Comparison of ENCODE assay signal across 32 cellular contexts in genomic region chr3:135753506-135753905, GRCh38.
"Had no signal": no experiment of that assay in that cellular context is flagged by ENCODE, and none has a peak within 500 bp of the region (broad histone marks: within the 10 kb centered on the region; RNA-seq: fewer than 3 reads in every experiment).

No MANE protein-coding gene starts in this region.

- H3K27me3 Mint-ChIP-seq: natural killer cell treated with Interleukin-12 subunit alpha and Interleukin-12 subunit beta and Interleukin-15 and Interleukin-18, amount 100 ng/mL, for 72 hours had no signal

- H3K9me3 ChIP-seq: neutrophil, ovary, pancreas, prostate gland, psoas muscle, right atrium auricular region, right lobe of liver, sigmoid colon had no signal

- H3K4me3 ChIP-seq: neural progenitor cell, ovary, pancreas, prostate gland, psoas muscle, right atrium auricular region, right lobe of liver, sigmoid colon, skin epidermis, smooth muscle cell, spleen had no signal

- ATAC-seq: naive thymus-derived CD4-positive, alpha-beta T cell; naive thymus-derived CD8-positive, alpha-beta T cell; natural killer cell; natural killer cell treated with Interleukin-12 subunit alpha and Interleukin-12 subunit beta and Interleukin-15 and Interleukin-18, amount 100 ng/mL, for 72 hours; pancreas; psoas muscle; right cardiac atrium; right lobe of liver; sciatic nerve had no signal

- H3K4me1 ChIP-seq: neural progenitor cell, pancreas, parathyroid adenoma, prostate gland, psoas muscle, right atrium auricular region, right lobe of liver, sigmoid colon, spleen had no signal

- H3K4me1 Mint-ChIP-seq: naive B cell; naive thymus-derived CD4-positive, alpha-beta T cell; naive thymus-derived CD8-positive, alpha-beta T cell; natural killer cell; nephron had no signal

- H3K36me3 Mint-ChIP-seq: naive B cell; naive thymus-derived CD4-positive, alpha-beta T cell; natural killer cell; natural killer cell treated with Interleukin-12 subunit alpha and Interleukin-12 subunit beta and Interleukin-15 and Interleukin-18, amount 100 ng/mL, for 72 hours; neural progenitor cell had no signal

- H3K4me3 Mint-ChIP-seq: naive B cell; naive thymus-derived CD4-positive, alpha-beta T cell; naive thymus-derived CD8-positive, alpha-beta T cell; natural killer cell; natural killer cell treated with Interleukin-12 subunit alpha and Interleukin-12 subunit beta and Interleukin-15 and Interleukin-18, amount 100 ng/mL, for 72 hours; nephron; neural crest cell; neural progenitor cell had no signal

- DNase-seq: naive B cell; naive thymus-derived CD4-positive, alpha-beta T cell; naive thymus-derived CD8-positive, alpha-beta T cell; natural killer cell; nucleus accumbens; occipital lobe; ovary; pancreas; posterior cingulate gyrus; psoas muscle; retina; right cardiac atrium; right lobe of liver; sigmoid colon; small intestine; spleen; stimulated activated CD4-positive, alpha-beta T cell treated with anti-CD3 and anti-CD28 coated beads, Interleukin-12 subunit alpha, Interleukin-12 subunit beta, amount 100 ng/mL, for 4 hours; stimulated activated CD4-positive, alpha-beta T cell treated with anti-CD3 and anti-CD28 coated beads, Interleukin-15, amount 100 ng/mL, for 24 hours; stimulated activated CD4-positive, alpha-beta T cell treated with anti-CD3 and anti-CD28 coated beads, Interleukin-1b, Interleukin-23, amount 100 ng/mL, for 48 hours; stimulated activated CD4-positive, alpha-beta T cell treated with anti-CD3 and anti-CD28 coated beads, Interleukin-2, amount 100 ng/mL, for 24 hours had no signal

- H3K9me3 Mint-ChIP-seq: nephron, neural crest cell had no signal

- H3K36me3 ChIP-seq: neural progenitor cell, neutrophil, ovary, pancreas, prostate gland, right atrium auricular region, right lobe of liver, sigmoid colon, spleen had no signal

- H3K27me3 ChIP-seq: neural progenitor cell, neutrophil, ovary, pancreas, right atrium auricular region, right lobe of liver, sigmoid colon, spleen had no signal

- H3K27ac ChIP-seq: neural progenitor cell, neutrophil, ovary, pancreas, parathyroid adenoma, prostate gland, psoas muscle, right atrium auricular region, right lobe of liver, sigmoid colon, skin epidermis, spleen had no signal

- H3K27ac Mint-ChIP-seq: naive B cell; naive thymus-derived CD4-positive, alpha-beta T cell; naive thymus-derived CD8-positive, alpha-beta T cell; natural killer cell; natural killer cell treated with Interleukin-12 subunit alpha and Interleukin-12 subunit beta and Interleukin-15 and Interleukin-18, amount 100 ng/mL, for 72 hours; nephron; neural progenitor cell; progenitor cell of endocrine pancreas had no signal
